Comparison of ENCODE assay signal across 8 cellular contexts in genomic region chr2:47767880-47768609, GRCh38.
DNase-seq lines count a peak whose midpoint lies in the region; ATAC-seq and TF ChIP-seq lines count a peak whose summit lies in the region.

No MANE protein-coding gene starts in this region.

- ATAC-seq in GM18861 (IDR thresholded peaks at IDR 0.05; ENCODE audit: unreplicated experiment): peak; percentile 51
- no peak for ATAC-seq in HG02970 (IDR thresholded peaks at IDR 0.05; ENCODE audit: low FRiP score, unreplicated experiment)

- TF ChIP-seq CTCF in AG09319 (IDR thresholded peaks at IDR 0.05; ENCODE audit: low read depth, low read length) (peak; percentile 100), LNCAP (IDR thresholded peaks at IDR 0.05) (peak; percentile 82)

- DNase-seq in AG09319 (ENCODE audit: extremely low read depth, low read depth) (no peak), T1000 (lab: John Stamatoyannopoulos, UW) (peak; percentile 37), astrocyte of the hippocampus (ENCODE audit: low read depth, low spot score) (peak; percentile 77), iPS-NIHi11 (ENCODE audit: low spot score) (peak; percentile 87)
- DNase-seq in stimulated activated CD4-positive, alpha-beta T cell treated with anti-CD3 and anti-CD28 coated beads, Interleukin-12 subunit alpha, Interleukin-12 subunit beta, amount 100 ng/mL, for 48 hours (ENCODE audit: low read depth in 2 of 3, low spot score in 1 of 3): peak; percentile 53 to 76 (median 57)
